Comparison of ENCODE assay signal across 8 cellular contexts in genomic region chr10:50625663-50626062, GRCh38. TPM values are rescaled to one million over a fixed set of nuclear protein-coding genes. Genes with fewer than 3 reads are reported as not detected.
A peak's percentile ranks its signal among the peaks of the same experiment; 100 is the strongest.
DNase-seq lines count a peak whose midpoint lies in the region; ATAC-seq and TF ChIP-seq lines count a peak whose summit lies in the region.

No MANE protein-coding gene starts in this region.

- H3K4me3 Mint-ChIP-seq in activated CD4-positive, alpha-beta T cell treated with anti-CD3 and anti-CD28 coated beads, Interleukin-2, amount 10 ng/mL, durations not matched to agents 7 days and 5 days: peak overlapping the region; percentile 92
- peak overlapping the region; percentile 90 to 99 (median 93) for H3K4me3 Mint-ChIP-seq in T-cell

- TF ChIP-seq CTCF in fibroblast of mammary gland (conservative IDR thresholded peaks at IDR 0.05; ENCODE audit: control insufficient read depth, insufficient read depth, low read depth, low read length): no peak

- H3K9me3 Mint-ChIP-seq in activated CD4-positive, alpha-beta T cell treated with anti-CD3 and anti-CD28 coated beads, Interleukin-2, amount 10 ng/mL, durations not matched to agents 7 days and 5 days: no peaks in the 10 kb centered on the region
- H3K9me3 Mint-ChIP-seq in T-cell: no peaks in the 10 kb centered on the region

- POLR2A ChIA-PET in activated CD4-positive, alpha-beta T cell treated with anti-CD3 and anti-CD28 coated beads, Interleukin-2, amount 10 ng/mL, durations not matched to agents 7 days and 5 days (lab: Charles Lee): no interaction called here
- POLR2A ChIA-PET in T-cell (lab: Charles Lee): no interaction called here

- peaks cover 6% of the 10 kb centered on the region for H3K36me3 Mint-ChIP-seq in activated CD4-positive, alpha-beta T cell treated with anti-CD3 and anti-CD28 coated beads, Interleukin-2, amount 10 ng/mL, durations not matched to agents 7 days and 5 days (ENCODE audit: low read depth)
- peaks cover 5% of the 10 kb centered on the region for H3K36me3 Mint-ChIP-seq in T-cell

- no peak for DNase-seq in activated CD4-positive, alpha-beta T cell treated with anti-CD3 and anti-CD28 coated beads, Interleukin-2, amount 10 ng/mL, durations not matched to agents 7 days and 5 days
- no peak for DNase-seq in activated CD4-positive, alpha-beta T cell treated with anti-CD3 and anti-CD28 coated beads for 48 hours
- DNase-seq in T-cell (no peak), fibroblast of mammary gland (ENCODE audit: low read depth) (peak; percentile 12), pons (ENCODE audit: low spot score) (peak; percentile 39), ecto neural progenitor cell (ENCODE audit: low spot score) (no peak)
- DNase-seq in effector CD8-positive, alpha-beta T cell (lab: John Stamatoyannopoulos, UW): no peak

- ATAC-seq in T-cell (replicated peaks in 1 of 4) (no peak), HG02571 (IDR thresholded peaks at IDR 0.05; ENCODE audit: unreplicated experiment) (no peak)

- CTCF ChIA-PET in activated CD4-positive, alpha-beta T cell treated with anti-CD3 and anti-CD28 coated beads, Interleukin-2, amount 10 ng/mL, durations not matched to agents 7 days and 5 days (lab: Charles Lee): interaction anchor here (1.5 to 2.5 kb wide), 2 partner anchors 9 to 12 kb away, joined by 4 to 10 read pairs; no protein-coding TSS in a partner anchor
- CTCF ChIA-PET in T-cell (lab: Charles Lee): interaction anchor here in 1 of 2 donors (1.1 kb wide), 1 partner anchor 69 kb away, joined by 3 read pairs; no protein-coding TSS in a partner anchor

- H3K27ac Mint-ChIP-seq in activated CD4-positive, alpha-beta T cell treated with anti-CD3 and anti-CD28 coated beads, Interleukin-2, amount 10 ng/mL, durations not matched to agents 7 days and 5 days: peak overlapping the region; percentile 98
- peak overlapping the region; percentile 95 for H3K27ac Mint-ChIP-seq in T-cell

- peaks cover 37% of the 10 kb centered on the region for H3K4me1 Mint-ChIP-seq in activated CD4-positive, alpha-beta T cell treated with anti-CD3 and anti-CD28 coated beads, Interleukin-2, amount 10 ng/mL, durations not matched to agents 7 days and 5 days
- peaks cover 18 to 28% (median 20%) of the 10 kb centered on the region in 3 donors for H3K4me1 Mint-ChIP-seq in T-cell

- peaks cover 6% of the 10 kb centered on the region for H3K27me3 Mint-ChIP-seq in activated CD4-positive, alpha-beta T cell treated with anti-CD3 and anti-CD28 coated beads, Interleukin-2, amount 10 ng/mL, durations not matched to agents 7 days and 5 days
- no peaks in the 10 kb centered on the region for H3K27me3 Mint-ChIP-seq in T-cell

- H3K4me3 ChIP-seq in fibroblast of mammary gland (ENCODE audit: control insufficient read depth, low read depth, low read length): peak overlapping the region; percentile 93

RNA-seq across cellular contexts. Expression of gene SGMS1, which starts 1.9 kb away (rescaled TPM):
- 10 to 100 TPM; 17.1 to 19.3 TPM for total RNA-seq in activated CD4-positive, alpha-beta T cell treated with anti-CD3 and anti-CD28 coated beads, Interleukin-2, amount 10 ng/mL, durations not matched to agents 7 days and 5 days
- total RNA-seq in T-cell: 10 to 100 TPM; 28.4 to 39.7 (median 32.6) TPM

Comparison
In these comparisons a context has a peak if more than half of its experiments do, and no peak if none do; other contexts are left out.
1. DNase-seq: peak in fibroblast of mammary gland (single experiment) and pons (single experiment); none in activated CD4-positive, alpha-beta T cell treated with anti-CD3 and anti-CD28 coated beads, Interleukin-2, amount 10 ng/mL, durations not matched to agents 7 days and 5 days (single experiment), activated CD4-positive, alpha-beta T cell treated with anti-CD3 and anti-CD28 coated beads for 48 hours (single experiment), T-cell (0 of 34), effector CD8-positive, alpha-beta T cell (single experiment) and ecto neural progenitor cell (single experiment).